ENCODE assay signal across 14 cellular contexts in genomic region chr7:29033584-29033983, GRCh38.
"Had no signal": no experiment of that assay in that cellular context is flagged by ENCODE, and none has a peak within 500 bp of the region (broad histone marks: within the 10 kb centered on the region; RNA-seq: fewer than 3 reads in every experiment).

No MANE protein-coding gene starts in this region.

- H3K27me3 Mint-ChIP-seq: activated naive CD4-positive, alpha-beta T cell treated with anti-CD3 and anti-CD28 coated beads, Interleukin-2, amount 50 U/mL, for 24 hours; dendritic cell treated with granulocyte-macrophage colony-stimulating factor and Interleukin-4, amounts not matched to agents 40 ng/mL and 50 ng/mL, for 4 days; T-helper 17 cell had no signal

- H3K27ac Mint-ChIP-seq: activated naive CD4-positive, alpha-beta T cell treated with anti-CD3 and anti-CD28 coated beads, Interleukin-2, amount 50 U/mL, for 24 hours; activated T-cell treated with anti-CD3 and anti-CD28 coated beads, Interleukin-2, amount 50 U/mL, for 72 hours; dendritic cell treated with granulocyte-macrophage colony-stimulating factor and Interleukin-4, amounts not matched to agents 40 ng/mL and 50 ng/mL, for 4 days; T-helper 17 cell had no signal

- ATAC-seq: activated T-cell treated with anti-CD3 and anti-CD28 coated beads, Interleukin-2, amount 50 U/mL, for 72 hours; left colon; stimulated activated naive CD8-positive, alpha-beta T cell treated with anti-CD3 and anti-CD28 coated beads, Interleukin-15, Interleukin-2, amounts not matched to agents 100 U/mL and 50 U/mL, for 24 hours; T-helper 17 cell had no signal

- DNase-seq: activated CD4-positive, alpha-beta T cell treated with anti-CD3 and anti-CD28 coated beads for 1 hour; activated CD8-positive, alpha-beta memory T cell treated with anti-CD3 and anti-CD28 coated beads for 24 hours; activated effector memory CD4-positive, alpha-beta T cell treated with anti-CD3 and anti-CD28 coated beads, Interleukin-2, amount 50 U/mL, for 16 hours; activated T-cell treated with anti-CD3 and anti-CD28 coated beads, Interleukin-2, amount 50 U/mL, for 72 hours; effector memory CD4-positive, alpha-beta T cell; left colon; posterior cingulate gyrus; retina; stimulated activated naive CD8-positive, alpha-beta T cell treated with anti-CD3 and anti-CD28 coated beads, Interleukin-15, Interleukin-2, amounts not matched to agents 100 U/mL and 50 U/mL, for 24 hours; substantia nigra; T-helper 17 cell; WERI-Rb-1 had no signal

- H3K36me3 Mint-ChIP-seq: activated naive CD4-positive, alpha-beta T cell treated with anti-CD3 and anti-CD28 coated beads, Interleukin-2, amount 50 U/mL, for 24 hours had no signal

- H3K4me1 Mint-ChIP-seq: activated naive CD4-positive, alpha-beta T cell treated with anti-CD3 and anti-CD28 coated beads, Interleukin-2, amount 50 U/mL, for 24 hours; T-helper 17 cell had no signal

- H3K4me3 Mint-ChIP-seq: activated naive CD4-positive, alpha-beta T cell treated with anti-CD3 and anti-CD28 coated beads, Interleukin-2, amount 50 U/mL, for 24 hours; activated T-cell treated with anti-CD3 and anti-CD28 coated beads, Interleukin-2, amount 50 U/mL, for 72 hours; dendritic cell treated with granulocyte-macrophage colony-stimulating factor and Interleukin-4, amounts not matched to agents 40 ng/mL and 50 ng/mL, for 4 days; T-helper 17 cell had no signal

- H3K9me3 Mint-ChIP-seq: activated naive CD4-positive, alpha-beta T cell treated with anti-CD3 and anti-CD28 coated beads, Interleukin-2, amount 50 U/mL, for 24 hours had no signal
